Comparison of ENCODE assay signal across 8 cellular contexts in genomic region chr13:92806215-92806614, GRCh38.
DNase-seq lines count a peak whose midpoint lies in the region; ATAC-seq and TF ChIP-seq lines count a peak whose summit lies in the region.

No MANE protein-coding gene starts in this region.

- no peak for TF ChIP-seq CTCF in WTC11 (IDR thresholded peaks at IDR 0.05)
- TF ChIP-seq CTCF in GM10248 (IDR thresholded peaks at IDR 0.05; ENCODE audit: control extremely low read depth, extremely low read depth, low read depth, missing control alignments), result no peak
- TF ChIP-seq CTCF in lower leg skin (IDR thresholded peaks at IDR 0.05), result no peak

- no peak overlapping the region for H3K18ac ChIP-seq in mesenchymal stem cell (ENCODE audit: low read depth in 1 of 2, low read length in 2 of 2)

- no peak overlapping the region for H3K23ac ChIP-seq in mesenchymal stem cell (ENCODE audit: low read length in 2 of 2)

- no peak overlapping the region for H2BK15ac ChIP-seq in mesenchymal stem cell (ENCODE audit: low read depth, poor library complexity, severe bottlenecking)

- peaks cover 0 to 2% (median 0%) of the 10 kb centered on the region in 7 donors for H3K9me3 Mint-ChIP-seq in CD4-positive, CD25-positive, alpha-beta regulatory T cell
- peaks cover 2% of the 10 kb centered on the region for H3K9me3 Mint-ChIP-seq in activated naive CD8-positive, alpha-beta T cell treated with anti-CD3 and anti-CD28 coated beads, Interleukin-2, amount 10 ng/mL, durations not matched to agents 7 days and 5 days
- H3K9me3 Mint-ChIP-seq in WTC11, result no peaks in the 10 kb centered on the region

- H2AFZ ChIP-seq in mesenchymal stem cell (ENCODE audit: low read depth, low read length), result no peak overlapping the region

- H3K4me2 ChIP-seq in mesenchymal stem cell (ENCODE audit: low read length, poor library complexity, severe bottlenecking), result no peak overlapping the region

- WGBS in mesenchymal stem cell, result 40% methylated on average over 2 of the region's 4 CpGs
- WGBS in lower leg skin, 2 donors, result 40 to 47% methylated on average over 4 of the region's 4 CpGs

- H3K4me1 ChIP-seq in CD4-positive, CD25-positive, alpha-beta regulatory T cell (ENCODE audit: control insufficient read depth, insufficient read depth, low read length, poor library complexity, severe bottlenecking), result no peaks in the 10 kb centered on the region
- H3K4me1 ChIP-seq in mesenchymal stem cell (ENCODE audit: control insufficient read depth, insufficient read depth, low read depth, low read length), result no peaks in the 10 kb centered on the region

- no peaks in the 10 kb centered on the region for H3K79me1 ChIP-seq in mesenchymal stem cell (replicated peaks; ENCODE audit: low read length, poor library complexity, severe bottlenecking)

- no peaks in the 10 kb centered on the region for H3K36me3 ChIP-seq in CD4-positive, CD25-positive, alpha-beta regulatory T cell (ENCODE audit: control insufficient read depth, insufficient read depth, low read length)
- H3K36me3 ChIP-seq in mesenchymal stem cell (ENCODE audit: control insufficient read depth in 1 of 2, insufficient read depth in 2 of 2, low read depth in 1 of 2, low read length in 2 of 2), result no peaks in the 10 kb centered on the region

- H2BK120ac ChIP-seq in mesenchymal stem cell (ENCODE audit: low read depth, low read length), result no peak overlapping the region

- no peak for ATAC-seq in CD4-positive, CD25-positive, alpha-beta regulatory T cell (ENCODE audit: low read depth in 2 of 2)
- ATAC-seq in HG02763 (IDR thresholded peaks at IDR 0.05; ENCODE audit: unreplicated experiment), result peak; percentile 48
- ATAC-seq in activated naive CD8-positive, alpha-beta T cell treated with anti-CD3 and anti-CD28 coated beads, Interleukin-2, amount 10 ng/mL, durations not matched to agents 7 days and 5 days (ENCODE audit: low read depth), result peak; percentile 61
- ATAC-seq in WTC11, result no peak

- peaks cover 0 to 5% (median 3%) of the 10 kb centered on the region in 4 donors for H3K4me1 Mint-ChIP-seq in CD4-positive, CD25-positive, alpha-beta regulatory T cell
- H3K4me1 Mint-ChIP-seq in activated naive CD8-positive, alpha-beta T cell treated with anti-CD3 and anti-CD28 coated beads, Interleukin-2, amount 10 ng/mL, durations not matched to agents 7 days and 5 days, result peaks cover 5% of the 10 kb centered on the region
- H3K4me1 Mint-ChIP-seq in WTC11, result no peaks in the 10 kb centered on the region

- no peak overlapping the region for H2AK5ac ChIP-seq in mesenchymal stem cell (ENCODE audit: low read length, severe bottlenecking)

- H3K14ac ChIP-seq in mesenchymal stem cell (ENCODE audit: low read length in 2 of 2), result no peak overlapping the region

- H3K27me3 Mint-ChIP-seq in CD4-positive, CD25-positive, alpha-beta regulatory T cell, result no peaks in the 10 kb centered on the region
- H3K27me3 Mint-ChIP-seq in activated naive CD8-positive, alpha-beta T cell treated with anti-CD3 and anti-CD28 coated beads, Interleukin-2, amount 10 ng/mL, durations not matched to agents 7 days and 5 days, result no peaks in the 10 kb centered on the region
- no peaks in the 10 kb centered on the region for H3K27me3 Mint-ChIP-seq in WTC11 (ENCODE audit: low read depth)

- intact Hi-C loops in lower leg skin (cut with DNase I; ENCODE audit: low total_unique reads), result no loop called here

- CTCF ChIA-PET in WTC11 (lab: Charles Lee), result no interaction called here
- CTCF ChIA-PET in GM10248 (lab: Yijun Ruan, JAX), result interaction anchor here (0.7 to 1.4 kb wide), 4 partner anchors 8 to 148 kb away, joined by 3 read pairs; no protein-coding TSS in a partner anchor

- H3K4me3 Mint-ChIP-seq in CD4-positive, CD25-positive, alpha-beta regulatory T cell, result peak overlapping the region; percentile 4 to 77 (median 37)
- H3K4me3 Mint-ChIP-seq in activated naive CD8-positive, alpha-beta T cell treated with anti-CD3 and anti-CD28 coated beads, Interleukin-2, amount 10 ng/mL, durations not matched to agents 7 days and 5 days, result peak overlapping the region; percentile 80
- no peak overlapping the region for H3K4me3 Mint-ChIP-seq in WTC11

- H3K27ac ChIP-seq in CD4-positive, CD25-positive, alpha-beta regulatory T cell (ENCODE audit: insufficient read depth, low read length, poor library complexity, severe bottlenecking), result no peak overlapping the region
- H3K27ac ChIP-seq in mesenchymal stem cell (ENCODE audit: low read length, poor library complexity, severe bottlenecking), result no peak overlapping the region

- no peak overlapping the region for H4K8ac ChIP-seq in mesenchymal stem cell (ENCODE audit: low read length)

- no peak overlapping the region for H3K4ac ChIP-seq in mesenchymal stem cell (ENCODE audit: low read depth in 1 of 2, low read length in 2 of 2)

- H3K36me3 Mint-ChIP-seq in CD4-positive, CD25-positive, alpha-beta regulatory T cell, result no peaks in the 10 kb centered on the region
- no peaks in the 10 kb centered on the region for H3K36me3 Mint-ChIP-seq in activated naive CD8-positive, alpha-beta T cell treated with anti-CD3 and anti-CD28 coated beads, Interleukin-2, amount 10 ng/mL, durations not matched to agents 7 days and 5 days
- H3K36me3 Mint-ChIP-seq in WTC11, result no peaks in the 10 kb centered on the region

- peak overlapping the region; percentile 61 for H3K4me3 ChIP-seq in CD4-positive, CD25-positive, alpha-beta regulatory T cell (ENCODE audit: low read depth, low read length)
- H3K4me3 ChIP-seq in mesenchymal stem cell (ENCODE audit: insufficient read depth in 1 of 2, low read depth in 1 of 2, low read length in 2 of 2) (peak overlapping the region in 1 of 2 experiments; percentile 77), lower leg skin (ENCODE audit: low read depth, poor library complexity, severe bottlenecking) (no peak overlapping the region)

- no peak overlapping the region for H4K91ac ChIP-seq in mesenchymal stem cell (ENCODE audit: low read length)

- H3K9ac ChIP-seq in mesenchymal stem cell (ENCODE audit: low read length), result peak overlapping the region; percentile 86

- peaks cover 0 to 5% of the 10 kb centered on the region in 2 experiments for H3K9me3 ChIP-seq in CD4-positive, CD25-positive, alpha-beta regulatory T cell (ENCODE audit: control insufficient read depth in 2 of 2, low read length in 2 of 2)
- H3K9me3 ChIP-seq in mesenchymal stem cell (ENCODE audit: control insufficient read depth, low read length), result no peaks in the 10 kb centered on the region

- H3K27me3 ChIP-seq in CD4-positive, CD25-positive, alpha-beta regulatory T cell (ENCODE audit: control insufficient read depth, insufficient read depth, low read length), result no peaks in the 10 kb centered on the region
- H3K27me3 ChIP-seq in mesenchymal stem cell (ENCODE audit: control insufficient read depth in 1 of 2, insufficient read depth in 1 of 2, low read length in 2 of 2), result no peaks in the 10 kb centered on the region

- H2BK12ac ChIP-seq in mesenchymal stem cell (ENCODE audit: low read length in 2 of 2), result no peak overlapping the region

- POLR2A ChIA-PET in activated naive CD8-positive, alpha-beta T cell treated with anti-CD3 and anti-CD28 coated beads, Interleukin-2, amount 10 ng/mL, durations not matched to agents 7 days and 5 days (lab: Charles Lee), result no interaction called here
- POLR2A ChIA-PET in WTC11 (lab: Charles Lee) (no interaction called here), GM10248 (lab: Yijun Ruan, JAX) (no interaction called here)

- no peak for TF ChIP-seq POLR2A in lower leg skin (IDR thresholded peaks at IDR 0.05)

- DNase-seq in CD4-positive, CD25-positive, alpha-beta regulatory T cell, result peak in 1 of 3 donors; percentile 35
- no peak for DNase-seq in activated naive CD8-positive, alpha-beta T cell treated with anti-CD3 and anti-CD28 coated beads, Interleukin-2, amount 10 ng/mL, durations not matched to agents 7 days and 5 days
- DNase-seq in mesenchymal stem cell (peak; percentile 62), WTC11 (ENCODE audit: low spot score) (no peak), DMS 273 treated with DMSO at 0.1 percent for 48 hours (lab: John Stamatoyannopoulos, UW) (no peak), GM10248 (ENCODE audit: extremely low spot score) (no peak), lower leg skin (ENCODE audit: low spot score in 2 of 2) (no peak)

- H2BK5ac ChIP-seq in mesenchymal stem cell (ENCODE audit: low read depth, low read length, poor library complexity, severe bottlenecking), result no peak overlapping the region

- H3K27ac Mint-ChIP-seq in CD4-positive, CD25-positive, alpha-beta regulatory T cell, result peak overlapping the region in 1 of 3 donors; percentile 49
- peak overlapping the region; percentile 77 for H3K27ac Mint-ChIP-seq in activated naive CD8-positive, alpha-beta T cell treated with anti-CD3 and anti-CD28 coated beads, Interleukin-2, amount 10 ng/mL, durations not matched to agents 7 days and 5 days
- H3K27ac Mint-ChIP-seq in WTC11, result no peak overlapping the region

TF ChIP-seq in WTC11, 78 proteins besides CTCF, POLR2A, EP300 and RAD21 (continues in another document):
- TF ChIP-seq ARID4B (CRISPR knock-in tag; IDR thresholded peaks at IDR 0.05; ENCODE audit: borderline replicate concordance), result no peak
- no peak for TF ChIP-seq ELF4 (CRISPR knock-in tag; IDR thresholded peaks at IDR 0.05; ENCODE audit: low read depth)

Comparison
In these comparisons a context has a peak if more than half of its experiments do, and no peak if none do; other contexts are left out.
1. ATAC-seq: peak in HG02763 (single experiment) and activated naive CD8-positive, alpha-beta T cell treated with anti-CD3 and anti-CD28 coated beads, Interleukin-2, amount 10 ng/mL, durations not matched to agents 7 days and 5 days (single experiment); none in CD4-positive, CD25-positive, alpha-beta regulatory T cell (0 of 2) and WTC11 (single experiment).